8 cellular contexts compared by ENCODE assay signal in genomic region chr1:27045973-27046558, GRCh38. TPM values are rescaled to one million over a fixed set of nuclear protein-coding genes. Genes with fewer than 3 reads are reported as not detected.
DNase-seq lines count a peak whose midpoint lies in the region; ATAC-seq and TF ChIP-seq lines count a peak whose summit lies in the region.

No MANE protein-coding gene starts in this region.

- H3K9me3 ChIP-seq in hepatocyte (ENCODE audit: low read depth) (no peaks in the 10 kb centered on the region), smooth muscle cell (replicated peaks; ENCODE audit: low read depth) (no peaks in the 10 kb centered on the region)

- H3K27me3 ChIP-seq in hepatocyte = no peaks in the 10 kb centered on the region
- H3K27me3 ChIP-seq in smooth muscle cell (ENCODE audit: low read depth) = no peaks in the 10 kb centered on the region

- H3K79me2 ChIP-seq in hepatocyte = no peaks in the 10 kb centered on the region
- H3K79me2 ChIP-seq in smooth muscle cell (ENCODE audit: low read depth) = no peaks in the 10 kb centered on the region

- H2AFZ ChIP-seq in hepatocyte = no peak overlapping the region
- H2AFZ ChIP-seq in smooth muscle cell (ENCODE audit: low read depth) = peak overlapping the region; percentile 3

- TF ChIP-seq CTCF in hepatocyte (IDR thresholded peaks at IDR 0.05; ENCODE audit: poor library complexity) (peak; percentile 90), smooth muscle cell (IDR thresholded peaks at IDR 0.05; ENCODE audit: borderline replicate concordance, insufficient read depth, poor library complexity, severe bottlenecking) (peak; percentile 87)

- no peaks in the 10 kb centered on the region for H3F3A ChIP-seq in smooth muscle cell (ENCODE audit: low read depth)

- no peaks in the 10 kb centered on the region for H3K9me2 ChIP-seq in hepatocyte (replicated peaks; ENCODE audit: insufficient read depth)

- H3K4me2 ChIP-seq in hepatocyte = no peak overlapping the region
- no peak overlapping the region for H3K4me2 ChIP-seq in smooth muscle cell

- DNase-seq in DMS53 treated with DMSO at 0.1 percent for 48 hours (lab: John Stamatoyannopoulos, UW; ENCODE audit: unreplicated experiment) (peak; percentile 23), KG1 (lab: John Stamatoyannopoulos, UW) (peak; percentile 41), T-helper 2 cell (peak; percentile 21 to 54 (median 47)), amniotic epithelial cell (ENCODE audit: low read depth) (peak; percentile 64), hepatocyte (ENCODE audit: low spot score) (peak; percentile 76), smooth muscle cell (lab: John Stamatoyannopoulos, UW; ENCODE audit: unreplicated experiment) (peak; percentile 15)

- H3K9ac ChIP-seq in smooth muscle cell (ENCODE audit: low read depth) = no peak overlapping the region

- WGBS in hepatocyte (ENCODE audit: low lambda C conversion rate, missing lambda C conversion rate) = 37% methylated on average over 16 of the region's 17 CpGs
- WGBS in smooth muscle cell (ENCODE audit: low lambda C conversion rate) = 28% methylated on average over 13 of the region's 17 CpGs

- H3K4me1 ChIP-seq in hepatocyte (ENCODE audit: insufficient read depth) = no peaks in the 10 kb centered on the region
- no peaks in the 10 kb centered on the region for H3K4me1 ChIP-seq in smooth muscle cell (ENCODE audit: low read depth)

- H4K20me1 ChIP-seq in hepatocyte (ENCODE audit: insufficient read depth, poor library complexity, severe bottlenecking) = no peaks in the 10 kb centered on the region
- no peaks in the 10 kb centered on the region for H4K20me1 ChIP-seq in smooth muscle cell (ENCODE audit: low read depth)

- H3K27ac ChIP-seq in hepatocyte (no peak overlapping the region), smooth muscle cell (ENCODE audit: low read depth) (no peak overlapping the region)

- no peaks in the 10 kb centered on the region for H3K36me3 ChIP-seq in hepatocyte (replicated peaks; ENCODE audit: insufficient read depth, low read depth)
- H3K36me3 ChIP-seq in smooth muscle cell (ENCODE audit: low read depth) = no peaks in the 10 kb centered on the region

- no peak overlapping the region for H3K4me3 ChIP-seq in hepatocyte
- no peak overlapping the region for H3K4me3 ChIP-seq in smooth muscle cell

- ATAC-seq in HG03139 (IDR thresholded peaks at IDR 0.05; ENCODE audit: unreplicated experiment) (no peak), HG03342 (IDR thresholded peaks at IDR 0.05; ENCODE audit: unreplicated experiment) (no peak)

RNA-seq across cellular contexts. Expression of gene TENT5B, which starts 33.4 kb away (rescaled TPM):
- total RNA-seq in hepatocyte = 21.0 and 26.0 TPM in 2 replicates
- 56.0 and 60.7 TPM in 2 replicates for polyA plus RNA-seq in hepatocyte
- 8.5 and 11.0 TPM in 2 replicates for total RNA-seq in smooth muscle cell
- polyA plus RNA-seq in smooth muscle cell = 12.7 and 24.8 TPM in 2 replicates

RNA-seq across cellular contexts. Expression of gene TRNP1, which starts 52.6 kb away (rescaled TPM):
- total RNA-seq in hepatocyte (67.4 and 92.5 TPM in 2 replicates), smooth muscle cell (4.4 and 14.1 TPM in 2 replicates)
- polyA plus RNA-seq in hepatocyte (137 and 145 TPM in 2 replicates), smooth muscle cell (18.6 and 19.9 TPM in 2 replicates)

Comparison
In these comparisons a context has a peak if more than half of its experiments do, and no peak if none do; other contexts are left out.
1. DNase-seq: peak in every context shown above with its lines; median percentile 76 in hepatocyte; 64 in amniotic epithelial cell; 47 in T-helper 2 cell; 41 in KG1; 23 in DMS53 treated with DMSO at 0.1 percent for 48 hours; 15 in smooth muscle cell.